ENCODE assay signal across 1 cellular context in genomic region chr10:102090772-102091171, GRCh38.
TF ChIP-seq lines count a peak whose summit lies in the region.

No MANE protein-coding gene starts in this region.

TF ChIP-seq in HepG2, 621 proteins besides CTCF, POLR2A, EP300 and RAD21:
- no peak for TF ChIP-seq ZKSCAN8 (CRISPR knock-in tag; IDR thresholded peaks at IDR 0.05; ENCODE audit: borderline replicate concordance)
- no peak for TF ChIP-seq BATF2 (CRISPR knock-in tag; IDR thresholded peaks at IDR 0.05)
- no peak for TF ChIP-seq SIX4 (CRISPR knock-in tag; IDR thresholded peaks at IDR 0.05)
- TF ChIP-seq ZNF850 (CRISPR knock-in tag; conservative IDR thresholded peaks at IDR 0.05), result no peak
